ENCODE assay signal across 15 cellular contexts in the genomic region with DNA sequence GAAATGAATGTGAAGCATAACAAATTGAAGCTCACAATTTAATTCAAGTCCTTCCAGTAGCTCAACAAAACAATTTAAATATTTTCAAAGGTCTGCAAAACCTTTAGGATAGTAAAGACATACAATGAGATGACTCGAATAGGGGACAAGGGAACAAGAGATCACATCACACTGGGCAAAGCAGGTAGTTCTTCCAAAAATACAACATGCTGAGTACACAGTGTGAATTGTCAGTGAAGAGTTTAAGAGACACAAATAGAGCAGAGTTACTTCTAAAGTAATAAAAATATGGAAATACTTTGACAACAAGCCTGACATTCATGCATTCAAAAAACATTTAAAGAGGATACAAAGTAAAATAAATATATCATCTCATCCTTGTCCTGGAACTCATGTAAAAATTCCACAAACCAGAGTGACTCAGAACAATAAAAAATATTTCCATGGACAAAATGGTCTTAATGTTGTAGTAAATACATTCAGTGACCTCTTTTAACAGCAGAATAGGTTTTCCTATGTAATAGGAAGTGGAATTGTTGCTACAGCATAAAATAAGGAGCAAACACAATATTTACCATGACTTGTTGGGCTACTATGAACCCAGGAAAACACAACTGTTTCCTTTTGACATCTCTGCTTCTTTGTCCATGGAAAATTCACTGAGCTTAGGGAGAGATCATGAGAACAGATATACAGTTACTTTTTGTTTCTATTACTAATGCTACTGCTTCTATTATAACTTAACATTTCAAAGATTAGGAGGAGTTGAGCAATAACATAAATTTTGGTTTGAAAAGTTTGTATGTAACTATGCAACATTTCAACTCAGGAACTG.
A peak's percentile ranks its signal among the peaks of the same experiment; 100 is the strongest.
DNase-seq lines count a peak whose midpoint lies in the region; ATAC-seq and TF ChIP-seq lines count a peak whose summit lies in the region.
"Had no signal": no experiment of that assay in that cellular context is flagged by ENCODE, and none has a peak within 500 bp of the region (broad histone marks: within the 10 kb centered on the region; RNA-seq: fewer than 3 reads in every experiment).

No MANE protein-coding gene starts in this region.

- H3K27ac ChIP-seq in mammary epithelial cell (ENCODE audit: insufficient read depth, low read depth, low read length) (no peak overlapping the region), thoracic aorta (peak overlapping the region; percentile 31 to 61)
- H3K27ac ChIP-seq: 22Rv1 had no signal

- CTCF ChIA-PET in MCF 10A (lab: Yijun Ruan, JAX): interaction anchor here (0.6 to 1.3 kb wide), 2 partner anchors 51 to 132 kb away, joined by 3 to 4 read pairs; no protein-coding TSS in a partner anchor
- CTCF ChIA-PET in mammary epithelial cell (lab: Charles Lee; ENCODE audit: low non-redundant PET): no interaction called here
- CTCF ChIA-PET in HEK293T (lab: Yijun Ruan, JAX): interaction anchor here (0.6 kb wide), 1 partner anchor 101 kb away, joined by 3 read pairs; a partner anchor contains a TSS

- POLR2A ChIA-PET in MCF 10A (lab: Yijun Ruan, JAX) (interaction anchor here (0.7 to 1.0 kb wide), 2 partner anchors 12 to 22 kb away, joined by 3 to 4 read pairs; no protein-coding TSS in a partner anchor), HEK293T (lab: Yijun Ruan, JAX) (no interaction called here)

- 100% methylated on average over 1 of the region's 1 CpG for WGBS in mammary epithelial cell (ENCODE audit: low coverage, missing lambda C conversion rate)

- intact Hi-C loops in MCF 10A (cut with micrococcal nuclease): no loop called here
- intact Hi-C loops in mammary epithelial cell (cut with micrococcal nuclease): no loop called here

- H3K4me1 Mint-ChIP-seq in MCF 10A (ENCODE audit: insufficient read depth, unreplicated experiment): peaks cover 10% of the 10 kb centered on the region
- H3K4me1 Mint-ChIP-seq in activated naive CD8-positive, alpha-beta T cell treated with anti-CD3 and anti-CD28 coated beads for 36 hours: no peaks in the 10 kb centered on the region

- H3K27me3 Mint-ChIP-seq in MCF 10A (ENCODE audit: insufficient read depth, unreplicated experiment): no peaks in the 10 kb centered on the region
- H3K27me3 Mint-ChIP-seq in activated naive CD8-positive, alpha-beta T cell treated with anti-CD3 and anti-CD28 coated beads for 36 hours: no peaks in the 10 kb centered on the region

- TF ChIP-seq CTCF in MCF 10A (IDR thresholded peaks at IDR 0.05; ENCODE audit: unreplicated experiment) (no peak), mammary epithelial cell (conservative IDR thresholded peaks at IDR 0.05 in 1 of 2, IDR thresholded peaks at IDR 0.05 in 1 of 2; ENCODE audit: extremely low read depth in 1 of 2, insufficient read depth in 1 of 2, low read depth in 1 of 2, low read length in 2 of 2) (no peak), astrocyte of the spinal cord (IDR thresholded peaks at IDR 0.05; ENCODE audit: low read depth, low read length) (no peak), thoracic aorta (IDR thresholded peaks at IDR 0.05) (no peak)

- H3K27ac Mint-ChIP-seq in MCF 10A (ENCODE audit: low read depth, unreplicated experiment): peak overlapping the region; percentile 39
- H3K27ac Mint-ChIP-seq in activated naive CD8-positive, alpha-beta T cell treated with anti-CD3 and anti-CD28 coated beads for 36 hours: no peak overlapping the region
- H3K27ac Mint-ChIP-seq: effector memory CD8-positive, alpha-beta T cell had no signal

- H4K20me1 ChIP-seq in mammary epithelial cell (ENCODE audit: insufficient read depth, low read length): no peaks in the 10 kb centered on the region

- H3K4me1 ChIP-seq in mammary epithelial cell (ENCODE audit: insufficient read depth, low read length) (no peaks in the 10 kb centered on the region), thoracic aorta (ENCODE audit: control insufficient read depth in 1 of 2, low read depth in 2 of 2) (peaks cover 25 to 34% of the 10 kb centered on the region in 2 donors)

- BruUV-seq in MCF 10A (replicated peaks; lab: Mats Ljungman, UMichigan) (no TSS peak), mammary epithelial cell (replicated peaks; lab: Mats Ljungman, UMichigan) (no TSS peak)

- no peaks in the 10 kb centered on the region for H3K36me3 ChIP-seq in mammary epithelial cell (ENCODE audit: insufficient read depth, low read length)
- no peaks in the 10 kb centered on the region for H3K36me3 ChIP-seq in thoracic aorta

- ATAC-seq in thoracic aorta (ENCODE audit: insufficient number of reproducible peaks, low FRiP score, low read depth): no peak
- ATAC-seq: effector memory CD8-positive, alpha-beta T cell had no signal

- peaks cover 5% of the 10 kb centered on the region for H3K36me3 Mint-ChIP-seq in MCF 10A (ENCODE audit: insufficient read depth, unreplicated experiment)
- no peaks in the 10 kb centered on the region for H3K36me3 Mint-ChIP-seq in activated naive CD8-positive, alpha-beta T cell treated with anti-CD3 and anti-CD28 coated beads for 36 hours

- no peaks in the 10 kb centered on the region for H3K79me2 ChIP-seq in mammary epithelial cell (ENCODE audit: insufficient read depth, low read length)

- no peak overlapping the region for H2AFZ ChIP-seq in mammary epithelial cell (ENCODE audit: low read depth, low read length)

- no peaks in the 10 kb centered on the region for H3K9me3 Mint-ChIP-seq in MCF 10A (ENCODE audit: unreplicated experiment)
- no peaks in the 10 kb centered on the region for H3K9me3 Mint-ChIP-seq in activated naive CD8-positive, alpha-beta T cell treated with anti-CD3 and anti-CD28 coated beads for 36 hours
- H3K9me3 Mint-ChIP-seq: effector memory CD8-positive, alpha-beta T cell had no signal

- no peak overlapping the region for H3K9ac ChIP-seq in mammary epithelial cell (ENCODE audit: insufficient read depth, low read length)

- H3K4me2 ChIP-seq in mammary epithelial cell (ENCODE audit: insufficient read depth, low read depth, low read length): no peak overlapping the region

- in situ Hi-C loops in mammary epithelial cell (cut with MboI; ENCODE audit: low sequenced_read_pairs in 2 of 2): no loop called here
- in situ Hi-C loops in astrocyte of the spinal cord (cut with HindIII; ENCODE audit: low sequenced_read_pairs): no loop called here

- dilution Hi-C loops in mammary epithelial cell (cut with HindIII; ENCODE audit: low sequenced_read_pairs): no loop called here

- H3K4me3 ChIP-seq in mammary epithelial cell (replicated peaks in 1 of 3; ENCODE audit: insufficient read depth in 1 of 3, low read depth in 2 of 3, low read length in 3 of 3) (no peak overlapping the region), astrocyte of the spinal cord (ENCODE audit: low read depth, low read length) (no peak overlapping the region), thoracic aorta (no peak overlapping the region)

- no peak overlapping the region for H3K4me3 Mint-ChIP-seq in MCF 10A (ENCODE audit: unreplicated experiment)
- no peak overlapping the region for H3K4me3 Mint-ChIP-seq in activated naive CD8-positive, alpha-beta T cell treated with anti-CD3 and anti-CD28 coated beads for 36 hours
- H3K4me3 Mint-ChIP-seq: effector memory CD8-positive, alpha-beta T cell had no signal

- H3K27me3 ChIP-seq in mammary epithelial cell (ENCODE audit: insufficient read depth, low read length) (no peaks in the 10 kb centered on the region), thoracic aorta (replicated peaks; ENCODE audit: insufficient read depth) (no peaks in the 10 kb centered on the region)

- DNase-seq in MCF 10A (ENCODE audit: unreplicated experiment) (no peak), mammary epithelial cell (no peak), astrocyte of the spinal cord (ENCODE audit: low read depth, low spot score) (peak; percentile 40), kidney tubule cell (ENCODE audit: low spot score) (peak; percentile 13), thoracic aorta (ENCODE audit: low spot score) (no peak), HEK293T (ENCODE audit: extremely low spot score) (no peak)
- no peak for DNase-seq in activated naive CD8-positive, alpha-beta T cell treated with anti-CD3 and anti-CD28 coated beads for 36 hours
- DNase-seq in stimulated activated CD4-positive, alpha-beta T cell treated with anti-CD3 and anti-CD28 coated beads, Interleukin-12 subunit alpha, Interleukin-12 subunit beta, amount 100 ng/mL, for 4 hours: no peak
- DNase-seq: effector memory CD8-positive, alpha-beta T cell; glutamatergic neuron; NCI-H1105 treated with DMSO at 0.1 percent for 48 hours; NCI-H2227 treated with DMSO at 0.1 percent for 48 hours; stimulated activated CD4-positive, alpha-beta T cell treated with anti-CD3 and anti-CD28 coated beads, Interleukin-4, amount 100 ng/mL, for 1 hour; SW 1271 had no signal

- H3K9me3 ChIP-seq in mammary epithelial cell (replicated peaks; ENCODE audit: insufficient read depth, low read length) (no peaks in the 10 kb centered on the region), thoracic aorta (no peaks in the 10 kb centered on the region)

TF ChIP-seq in HEK293T, 16 proteins besides CTCF, POLR2A, EP300 and RAD21:
- TF ChIP-seq, protein P1, sequence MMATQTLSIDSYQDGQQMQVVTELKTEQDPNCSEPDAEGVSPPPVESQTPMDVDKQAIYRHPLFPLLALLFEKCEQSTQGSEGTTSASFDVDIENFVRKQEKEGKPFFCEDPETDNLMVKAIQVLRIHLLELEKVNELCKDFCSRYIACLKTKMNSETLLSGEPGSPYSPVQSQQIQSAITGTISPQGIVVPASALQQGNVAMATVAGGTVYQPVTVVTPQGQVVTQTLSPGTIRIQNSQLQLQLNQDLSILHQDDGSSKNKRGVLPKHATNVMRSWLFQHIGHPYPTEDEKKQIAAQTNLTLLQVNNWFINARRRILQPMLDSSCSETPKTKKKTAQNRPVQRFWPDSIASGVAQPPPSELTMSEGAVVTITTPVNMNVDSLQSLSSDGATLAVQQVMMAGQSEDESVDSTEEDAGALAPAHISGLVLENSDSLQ (IDR thresholded peaks at IDR 0.05): no peak
- TF ChIP-seq HDGF (IDR thresholded peaks at IDR 0.05; ENCODE audit: borderline replicate concordance) (no peak), NFRKB (IDR thresholded peaks at IDR 0.05) (no peak), LEF1 (IDR thresholded peaks at IDR 0.05; ENCODE audit: borderline replicate concordance) (no peak), BHLHE40 (IDR thresholded peaks at IDR 0.05; ENCODE audit: borderline replicate concordance) (no peak), TARDBP (IDR thresholded peaks at IDR 0.05) (no peak), FOXK2 (IDR thresholded peaks at IDR 0.05) (no peak), ARNT (IDR thresholded peaks at IDR 0.05) (no peak), ZNF384 (IDR thresholded peaks at IDR 0.05) (no peak)

Comparison
In these comparisons a context has a peak if more than half of its experiments do, and no peak if none do; other contexts are left out.
1. DNase-seq: peak in astrocyte of the spinal cord (single experiment) and kidney tubule cell (single experiment); none in MCF 10A (single experiment), mammary epithelial cell (single experiment), thoracic aorta (single experiment), activated naive CD8-positive, alpha-beta T cell treated with anti-CD3 and anti-CD28 coated beads for 36 hours (single experiment), HEK293T (single experiment) and stimulated activated CD4-positive, alpha-beta T cell treated with anti-CD3 and anti-CD28 coated beads, Interleukin-12 subunit alpha, Interleukin-12 subunit beta, amount 100 ng/mL, for 4 hours (single experiment).